ENCODE assay signal across 2 cellular contexts in the genomic region with DNA sequence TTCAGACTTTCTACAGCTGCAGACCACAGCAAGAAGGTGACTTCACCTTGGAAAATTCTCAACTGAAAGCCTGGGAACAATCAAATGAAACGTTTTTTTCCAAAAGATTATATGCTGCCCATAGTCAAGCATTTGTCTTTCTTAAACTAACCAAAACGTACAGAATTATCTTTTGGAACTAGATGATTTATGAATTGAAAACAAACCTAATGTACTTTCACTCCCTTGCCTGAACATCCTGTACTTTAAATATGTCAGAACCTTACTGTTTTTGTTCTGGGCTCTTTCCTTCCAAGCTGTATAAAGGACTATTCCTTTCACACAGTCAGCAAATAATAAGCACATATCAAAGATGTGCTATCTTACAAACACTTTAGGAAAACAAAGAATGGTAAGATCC.
TF ChIP-seq lines count a peak whose summit lies in the region.

No MANE protein-coding gene starts in this region.

TF ChIP-seq in A549, 52 proteins besides CTCF, POLR2A, EP300 and RAD21:
- TF ChIP-seq MAFK (IDR thresholded peaks at IDR 0.05; ENCODE audit: partially characterized antibody) = peak; percentile 22
- no peak for TF ChIP-seq ZNF302 (CRISPR knock-in tag; IDR thresholded peaks at IDR 0.05)
- no peak for TF ChIP-seq RCOR1 (IDR thresholded peaks at IDR 0.05; ENCODE audit: low read depth, low read length)
TF ChIP-seq in A549: peak in this region for 1.

TF ChIP-seq in endothelial cell of umbilical vein, 7 proteins besides CTCF, POLR2A, EP300 and RAD21:
- TF ChIP-seq MYC (IDR thresholded peaks at IDR 0.05; ENCODE audit: low read depth, low read length) (no peak), FOS (IDR thresholded peaks at IDR 0.05; ENCODE audit: borderline replicate concordance, insufficient read depth, low read length) (no peak), EZH2 (IDR thresholded peaks at IDR 0.05; ENCODE audit: borderline replicate concordance, low read depth, low read length, severe bottlenecking) (no peak), POLR2AphosphoS5 (IDR thresholded peaks at IDR 0.05; ENCODE audit: insufficient read depth, low read depth, low read length) (no peak), GATA2 (IDR thresholded peaks at IDR 0.05; ENCODE audit: insufficient read depth, insufficient read length, low read depth, low read length) (no peak), JUN (IDR thresholded peaks at IDR 0.05; ENCODE audit: borderline replicate concordance, insufficient read depth, insufficient read length, low read depth) (no peak)
- TF ChIP-seq, protein P1, sequence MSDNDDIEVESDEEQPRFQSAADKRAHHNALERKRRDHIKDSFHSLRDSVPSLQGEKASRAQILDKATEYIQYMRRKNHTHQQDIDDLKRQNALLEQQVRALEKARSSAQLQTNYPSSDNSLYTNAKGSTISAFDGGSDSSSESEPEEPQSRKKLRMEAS (IDR thresholded peaks at IDR 0.05; ENCODE audit: insufficient read depth, insufficient read length) = no peak
